Comparison of ENCODE assay signal across 25 cellular contexts in genomic region chr10:92356041-92356440, GRCh38.
DNase-seq lines count a peak whose midpoint lies in the region; ATAC-seq and TF ChIP-seq lines count a peak whose summit lies in the region.
"Had no signal": no experiment of that assay in that cellular context is flagged by ENCODE, and none has a peak within 500 bp of the region (broad histone marks: within the 10 kb centered on the region; RNA-seq: fewer than 3 reads in every experiment).

No MANE protein-coding gene starts in this region.

- H3K4me2 ChIP-seq in H9 (ENCODE audit: insufficient read depth, insufficient read length, low read length) (no peak overlapping the region), OCI-LY7 (ENCODE audit: low read length) (no peak overlapping the region)

- no peak overlapping the region for H3K56ac ChIP-seq in H9 (ENCODE audit: insufficient read length, low read depth, low read length)

- H3K36me3 ChIP-seq in kidney epithelial cell (ENCODE audit: control insufficient read depth, insufficient read depth, low read length) (no peaks in the 10 kb centered on the region), OCI-LY7 (ENCODE audit: insufficient read depth, low read length) (peaks cover 4% of the 10 kb centered on the region; the same call in 1 of the 2 replicates)

- H3K23ac ChIP-seq in H9 (ENCODE audit: insufficient read length, low read depth, low read length) = no peak overlapping the region

- H3K4me1 Mint-ChIP-seq in H9 = peaks cover 31 to 32% of the 10 kb centered on the region in 2 experiments
- peaks cover 30% of the 10 kb centered on the region for H3K4me1 Mint-ChIP-seq in WTC11
- H3K4me1 Mint-ChIP-seq: B cell had no signal

- POLR2A ChIA-PET in WTC11 (lab: Charles Lee) (interaction anchor here (0.6 to 0.7 kb wide), 2 partner anchors 52 to 202 kb away, joined by 4 to 7 read pairs; no protein-coding TSS in a partner anchor), OCI-LY7 (lab: Charles Lee) (no interaction called here)

- H3K23me2 ChIP-seq in H9 (ENCODE audit: insufficient read length, low read depth, low read length, poor library complexity, severe bottlenecking) = no peaks in the 10 kb centered on the region

- no peak overlapping the region for H2BK12ac ChIP-seq in H9 (ENCODE audit: insufficient read length, low read depth, low read length)

- peaks cover 3% of the 10 kb centered on the region; the same call in 1 of the 2 replicates for H3K4me1 ChIP-seq in H9 (ENCODE audit: insufficient read depth, low read length)
- no peaks in the 10 kb centered on the region for H3K4me1 ChIP-seq in OCI-LY7 (ENCODE audit: insufficient read depth, low read length, poor library complexity, severe bottlenecking)
- H3K4me1 ChIP-seq: Caco-2 had no signal

- no peak overlapping the region for H2BK120ac ChIP-seq in H9 (ENCODE audit: low read depth, low read length, poor library complexity, severe bottlenecking)

- intact Hi-C loops in OCI-LY7 (cut with micrococcal nuclease; ENCODE audit: unreplicated experiment) = no loop called here

- H2BK15ac ChIP-seq in H9 (ENCODE audit: low read depth, low read length) = no peak overlapping the region

- H2BK20ac ChIP-seq in H9 (ENCODE audit: low read depth, low read length, poor library complexity, severe bottlenecking) = no peak overlapping the region

- H3K27ac Mint-ChIP-seq in H9 (no peak overlapping the region), WTC11 (peak overlapping the region; percentile 27; the same call in 1 of the 2 replicates)
- H3K27ac Mint-ChIP-seq: B cell; CD8-positive, alpha-beta T cell; HFFc6 had no signal

- H4K20me1 ChIP-seq in H9 (ENCODE audit: control insufficient read depth, insufficient read depth, insufficient read length) = no peaks in the 10 kb centered on the region
- no peaks in the 10 kb centered on the region for H4K20me1 ChIP-seq in OCI-LY7 (ENCODE audit: insufficient read depth, low read length)

- BruUV-seq in OCI-LY7 (replicated peaks; lab: Mats Ljungman, UMichigan) = no TSS peak

- no peak overlapping the region for H3T11ph ChIP-seq in H9 (ENCODE audit: low read length)

- no peak overlapping the region for H2AK5ac ChIP-seq in H9 (ENCODE audit: insufficient read length, low read length)

- no CpG with 5 or more reads among the region's 7 CpGs for WGBS in H9 (ENCODE audit: extremely low coverage, insufficient read length, low lambda C conversion rate)

- DNase-seq in H9 (no peak), WTC11 (ENCODE audit: low spot score) (no peak), kidney epithelial cell (ENCODE audit: low read depth) (peak; percentile 7), myocyte (ENCODE audit: low read depth) (peak; percentile 3), OCI-LY7 (ENCODE audit: low spot score) (no peak), KBM-7 (no peak), NCI-H2029 (lab: John Stamatoyannopoulos, UW) (no peak)
- no peak for DNase-seq in stimulated activated CD8-positive, alpha-beta memory T cell treated with anti-CD3 and anti-CD28 coated beads, Interleukin-4, amount 100 ng/mL, for 48 hours
- DNase-seq: Caco-2; CD8-positive, alpha-beta T cell; H7; HFFc6; NCI-H1092; NCI-H1417 treated with DMSO at 0.1 percent for 48 hours; NCI-H187; NCI-H2171 treated with DMSO at 0.1 percent for 48 hours; NCI-H345; NCI-H524 treated with DMSO at 0.1 percent for 48 hours; NCI-H774; SHP77 had no signal

- H3K4me3 Mint-ChIP-seq in H9 (no peak overlapping the region), WTC11 (no peak overlapping the region)
- H3K4me3 Mint-ChIP-seq: B cell; CD8-positive, alpha-beta T cell; HFFc6; IgD-negative memory B cell had no signal

- H2BK5ac ChIP-seq in H9 (ENCODE audit: insufficient read length, low read length) = peak overlapping the region; percentile 41

- peak; percentile 18; the same call in 1 of the 2 replicates for ATAC-seq in WTC11
- ATAC-seq: CD8-positive, alpha-beta T cell; GM12878 had no signal

- H3K9ac ChIP-seq in H9 (ENCODE audit: extremely low read depth, insufficient read length, low read length) = no peak overlapping the region

- H2AFZ ChIP-seq in H9 (ENCODE audit: low read length) = no peak overlapping the region
- no peak overlapping the region for H2AFZ ChIP-seq in OCI-LY7 (ENCODE audit: low read length)

- no peak overlapping the region for H3K4ac ChIP-seq in H9 (ENCODE audit: low read depth, low read length)

- H3K9me3 ChIP-seq in H9 (ENCODE audit: control insufficient read depth, low read depth, low read length) (no peaks in the 10 kb centered on the region), OCI-LY7 (ENCODE audit: low read length) (no peaks in the 10 kb centered on the region)

- H4K8ac ChIP-seq in H9 (replicated peaks; ENCODE audit: insufficient read length, low read depth, low read length) = no peak overlapping the region

- no peaks in the 10 kb centered on the region for H3K9me2 ChIP-seq in OCI-LY7 (ENCODE audit: insufficient read depth, low read length)

- CTCF ChIA-PET in WTC11 (lab: Charles Lee) (interaction anchor here (1.2 kb wide), 1 partner anchor 65 kb away, joined by 4 read pairs; the partner anchor contains the start of genes CPEB3 and MARCHF5), OCI-LY7 (lab: Charles Lee; ENCODE audit: unreplicated experiment) (no interaction called here)

- H3K79me1 ChIP-seq in H9 (ENCODE audit: insufficient read depth, low read depth, low read length, poor library complexity, severe bottlenecking) = no peaks in the 10 kb centered on the region

- no peak for TF ChIP-seq CTCF in H9 (conservative IDR thresholded peaks at IDR 0.05)
- TF ChIP-seq CTCF in WTC11 (IDR thresholded peaks at IDR 0.05) = no peak
- no peak for TF ChIP-seq CTCF in kidney epithelial cell (IDR thresholded peaks at IDR 0.05; ENCODE audit: insufficient read depth, low read length, poor library complexity, severe bottlenecking)
- TF ChIP-seq CTCF in OCI-LY7 (conservative IDR thresholded peaks at IDR 0.05; ENCODE audit: low read length) = no peak

- H3K27me3 Mint-ChIP-seq in H9 (ENCODE audit: low read depth) (no peaks in the 10 kb centered on the region; the same call in 1 of the 2 replicates), WTC11 (ENCODE audit: low read depth) (no peaks in the 10 kb centered on the region)
- H3K27me3 Mint-ChIP-seq: IgD-negative memory B cell had no signal

- peaks cover 0 to 3% (median 0%) of the 10 kb centered on the region in 3 experiments; a peak in 3 of 7 replicates for H3K36me3 Mint-ChIP-seq in H9 (ENCODE audit: insufficient read depth in 1 of 3, low read depth in 3 of 3)
- H3K36me3 Mint-ChIP-seq in WTC11 = peaks cover 6% of the 10 kb centered on the region
- H3K36me3 Mint-ChIP-seq: IgD-negative memory B cell had no signal

- no peak overlapping the region for H4K91ac ChIP-seq in H9 (ENCODE audit: insufficient read length, low read depth, low read length)

- H3K9me3 Mint-ChIP-seq in H9 = peaks cover 0 to 6% of the 10 kb centered on the region in 2 experiments; a peak in 2 of 5 replicates
- peaks cover 3% of the 10 kb centered on the region; the same call in 1 of the 2 replicates for H3K9me3 Mint-ChIP-seq in WTC11
- H3K9me3 Mint-ChIP-seq: CD8-positive, alpha-beta T cell; IgD-negative memory B cell had no signal

- no peak overlapping the region for H3K4me3 ChIP-seq in kidney epithelial cell (ENCODE audit: low read depth, low read length)
- no peak overlapping the region for H3K4me3 ChIP-seq in OCI-LY7 (ENCODE audit: low read depth, low read length, poor library complexity, severe bottlenecking)
- H3K4me3 ChIP-seq: GM12878 had no signal

- no peaks in the 10 kb centered on the region for H3K79me2 ChIP-seq in H9 (ENCODE audit: insufficient read depth, low read length)
- no peaks in the 10 kb centered on the region for H3K79me2 ChIP-seq in OCI-LY7 (ENCODE audit: insufficient read depth, low read depth, low read length)

- H3K27ac ChIP-seq in H9 (ENCODE audit: insufficient read length, low read depth, low read length) (peak overlapping the region; percentile 13), OCI-LY7 (ENCODE audit: low read depth, low read length, poor library complexity, severe bottlenecking) (no peak overlapping the region)
- H3K27ac ChIP-seq: C4-2B, RWPE1 had no signal

- no peak overlapping the region for H4K5ac ChIP-seq in H9 (ENCODE audit: insufficient read length, low read depth, low read length)

- H3K18ac ChIP-seq in H9 (ENCODE audit: insufficient read length, low read depth, low read length) = no peak overlapping the region

- H3K14ac ChIP-seq in H9 (ENCODE audit: insufficient read depth, low read length) = no peak overlapping the region

- no peaks in the 10 kb centered on the region for H3K27me3 ChIP-seq in H9 (ENCODE audit: insufficient read depth, low read length)
- H3K27me3 ChIP-seq in kidney epithelial cell (ENCODE audit: control insufficient read depth, insufficient read depth, low read length) = no peaks in the 10 kb centered on the region

- in situ Hi-C loops in KBM-7 (cut with MboI; ENCODE audit: low pct_unique_long_range_greater_than_20kb, low sequenced_read_pairs) = no loop called here

TF ChIP-seq in WTC11, 78 proteins besides CTCF, POLR2A, EP300 and RAD21:
- TF ChIP-seq TCF7 (CRISPR knock-in tag; IDR thresholded peaks at IDR 0.05; ENCODE audit: low read depth) (no peak), ZNF263 (CRISPR knock-in tag; IDR thresholded peaks at IDR 0.05; ENCODE audit: low read depth) (no peak), CREB1 (CRISPR knock-in tag; IDR thresholded peaks at IDR 0.05) (no peak)
- TF ChIP-seq, protein P1, sequence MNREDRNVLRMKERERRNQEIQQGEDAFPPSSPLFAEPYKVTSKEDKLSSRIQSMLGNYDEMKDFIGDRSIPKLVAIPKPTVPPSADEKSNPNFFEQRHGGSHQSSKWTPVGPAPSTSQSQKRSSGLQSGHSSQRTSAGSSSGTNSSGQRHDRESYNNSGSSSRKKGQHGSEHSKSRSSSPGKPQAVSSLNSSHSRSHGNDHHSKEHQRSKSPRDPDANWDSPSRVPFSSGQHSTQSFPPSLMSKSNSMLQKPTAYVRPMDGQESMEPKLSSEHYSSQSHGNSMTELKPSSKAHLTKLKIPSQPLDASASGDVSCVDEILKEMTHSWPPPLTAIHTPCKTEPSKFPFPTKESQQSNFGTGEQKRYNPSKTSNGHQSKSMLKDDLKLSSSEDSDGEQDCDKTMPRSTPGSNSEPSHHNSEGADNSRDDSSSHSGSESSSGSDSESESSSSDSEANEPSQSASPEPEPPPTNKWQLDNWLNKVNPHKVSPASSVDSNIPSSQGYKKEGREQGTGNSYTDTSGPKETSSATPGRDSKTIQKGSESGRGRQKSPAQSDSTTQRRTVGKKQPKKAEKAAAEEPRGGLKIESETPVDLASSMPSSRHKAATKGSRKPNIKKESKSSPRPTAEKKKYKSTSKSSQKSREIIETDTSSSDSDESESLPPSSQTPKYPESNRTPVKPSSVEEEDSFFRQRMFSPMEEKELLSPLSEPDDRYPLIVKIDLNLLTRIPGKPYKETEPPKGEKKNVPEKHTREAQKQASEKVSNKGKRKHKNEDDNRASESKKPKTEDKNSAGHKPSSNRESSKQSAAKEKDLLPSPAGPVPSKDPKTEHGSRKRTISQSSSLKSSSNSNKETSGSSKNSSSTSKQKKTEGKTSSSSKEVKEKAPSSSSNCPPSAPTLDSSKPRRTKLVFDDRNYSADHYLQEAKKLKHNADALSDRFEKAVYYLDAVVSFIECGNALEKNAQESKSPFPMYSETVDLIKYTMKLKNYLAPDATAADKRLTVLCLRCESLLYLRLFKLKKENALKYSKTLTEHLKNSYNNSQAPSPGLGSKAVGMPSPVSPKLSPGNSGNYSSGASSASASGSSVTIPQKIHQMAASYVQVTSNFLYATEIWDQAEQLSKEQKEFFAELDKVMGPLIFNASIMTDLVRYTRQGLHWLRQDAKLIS (CRISPR knock-in tag; IDR thresholded peaks at IDR 0.05; ENCODE audit: borderline replicate concordance) = no peak

Comparison
In these comparisons a context has a peak if more than half of its experiments do, and no peak if none do; other contexts are left out.
1. DNase-seq: peak in kidney epithelial cell (single experiment) and myocyte (single experiment); none in H9 (single experiment), WTC11 (single experiment), stimulated activated CD8-positive, alpha-beta memory T cell treated with anti-CD3 and anti-CD28 coated beads, Interleukin-4, amount 100 ng/mL, for 48 hours (single experiment), OCI-LY7 (single experiment), KBM-7 (single experiment) and NCI-H2029 (single experiment).